ENCODE assay signal across 8 cellular contexts in genomic region chr5:139197710-139198669, GRCh38. TPM values are rescaled to one million over a fixed set of nuclear protein-coding genes. Genes with fewer than 3 reads are reported as not detected.
DNase-seq lines count a peak whose midpoint lies in the region; ATAC-seq and TF ChIP-seq lines count a peak whose summit lies in the region.

TSS of gene SIL1 (minus strand) at chr5:139198368. CDS start at chr5:139127843, 70,525 bp downstream.

- H3K36me3 ChIP-seq in PC-3 (ENCODE audit: low read depth, low read length) (no peaks in the 10 kb centered on the region), mucosa of descending colon (ENCODE audit: low read depth) (no peaks in the 10 kb centered on the region)

- peak within 1 kb of the TSS; percentile 96 for H2AFZ ChIP-seq in PC-3 (ENCODE audit: low read length)

- H3K79me2 ChIP-seq in PC-3 (ENCODE audit: low read length): peaks cover 20% of the 10 kb centered on the region

- H4K20me1 ChIP-seq in PC-3 (ENCODE audit: low read length): no peaks in the 10 kb centered on the region

- H3K27ac ChIP-seq in PC-3 (ENCODE audit: low read length): peak within 1 kb of the TSS; percentile 29
- peak within 1 kb of the TSS; percentile 59 for H3K27ac ChIP-seq in epithelial cell of prostate

- TF ChIP-seq CTCF in PC-3 (conservative IDR thresholded peaks at IDR 0.05; ENCODE audit: low read depth, low read length) (no peak), mucosa of descending colon (IDR thresholded peaks at IDR 0.05) (no peak)

- peaks cover 7% of the 10 kb centered on the region; the same call in 1 of the 2 replicates for H3K4me1 ChIP-seq in PC-3 (ENCODE audit: insufficient read depth, low read length)
- H3K4me1 ChIP-seq in mucosa of descending colon (ENCODE audit: low read depth): no peaks in the 10 kb centered on the region

- H3K27me3 ChIP-seq in PC-3 (ENCODE audit: low read length): no peaks in the 10 kb centered on the region

- ATAC-seq in GM21619 (IDR thresholded peaks at IDR 0.05; ENCODE audit: unreplicated experiment): peak; percentile 91
- ATAC-seq in PC-3: peak; percentile 99
- ATAC-seq in mucosa of descending colon: peak; percentile 99

- peak within 1 kb of the TSS; percentile 97 for H3K4me3 ChIP-seq in Jurkat, Clone E6-1 (ENCODE audit: low read length)
- H3K4me3 ChIP-seq in PC-3 (ENCODE audit: low read length) (peak within 1 kb of the TSS; percentile 84), mucosa of descending colon (peak within 1 kb of the TSS; percentile 46)

- H3F3A ChIP-seq in PC-3 (ENCODE audit: low read length, unreplicated experiment): no peaks in the 10 kb centered on the region

- H3K4me2 ChIP-seq in PC-3 (ENCODE audit: low read length): peak within 1 kb of the TSS; percentile 99

- CTCF ChIA-PET in PC-3 (lab: Charles Lee): interaction anchor here (0.5 to 0.6 kb wide), 2 partner anchors 71 to 473 kb away, joined by 3 to 4 read pairs; no protein-coding TSS in a partner anchor

- DNase-seq in DMS153 (lab: John Stamatoyannopoulos, UW) (peak; percentile 79), PC-3 (peak; percentile 92), activated T-cell treated with anti-CD3 and anti-CD28 coated beads for 48 hours (ENCODE audit: low read depth) (peak; percentile 98), epithelial cell of prostate (ENCODE audit: low read depth, low spot score) (peak; percentile 54), mucosa of descending colon (peak; percentile 98 to 99 (median 99))
- DNase-seq in Jurkat, Clone E6-1 (ENCODE audit: low read depth, low spot score): peak; percentile 88
- peak; percentile 91 to 94 for DNase-seq in stimulated activated CD8-positive, alpha-beta memory T cell treated with anti-CD3 and anti-CD28 coated beads, Interleukin-4, amount 100 ng/mL, for 1 hour (ENCODE audit: low read depth in 2 of 2, low spot score in 1 of 2)

- intact Hi-C loops in PC-3 (cut with micrococcal nuclease) (no loop called here), mucosa of descending colon (cut with DNase I, micrococcal nuclease) (no loop called here)

- no peaks in the 10 kb centered on the region for H3K9me3 ChIP-seq in PC-3 (ENCODE audit: low read length)
- no peaks in the 10 kb centered on the region for H3K9me3 ChIP-seq in mucosa of descending colon

- H3K9me2 ChIP-seq in PC-3 (replicated peaks; ENCODE audit: low read length): no peaks in the 10 kb centered on the region

- TSS peak; percentile 83 for BruUV-seq in PC-3 (replicated peaks; lab: Mats Ljungman, UMichigan)

- peak within 1 kb of the TSS; percentile 97 for H3K9ac ChIP-seq in PC-3 (ENCODE audit: low read length)

- POLR2A ChIA-PET in PC-3 (lab: Charles Lee; ENCODE audit: unreplicated experiment): interaction anchor here (0.5 to 0.8 kb wide), 10 partner anchors 23 to 679 kb away, joined by 3 to 7 read pairs (median 4); no protein-coding TSS in a partner anchor

RNA-seq across cellular contexts. Expression of gene SIL1, which starts in this region (rescaled TPM):
- polyA plus RNA-seq in Jurkat, Clone E6-1 (2012; ENCODE audit: insufficient read depth, insufficient read length): 25.0 TPM
- total RNA-seq in PC-3 (2014; rRNA removed): 7.9 and 17.2 TPM in 2 replicates
- 10 to 100 TPM; 35.2 to 35.8 (median 35.6) TPM for total RNA-seq in mucosa of descending colon

Comparison
In these comparisons a context has a peak if more than half of its experiments do, and no peak if none do; other contexts are left out.
1. Peak in every context shown above with its lines: DNase-seq, ATAC-seq, H3K4me3 ChIP-seq and H3K27ac ChIP-seq.
2. H3K4me3 ChIP-seq: peak in every context shown above with its lines; median percentile 97 in Jurkat, Clone E6-1; 84 in PC-3; 46 in mucosa of descending colon.